Comparison of ENCODE assay signal across 8 cellular contexts in genomic region chr1:182392045-182393028, GRCh38. TPM values are rescaled to one million over a fixed set of nuclear protein-coding genes. Genes with fewer than 3 reads are reported as not detected.
DNase-seq lines count a peak whose midpoint lies in the region; ATAC-seq and TF ChIP-seq lines count a peak whose summit lies in the region.

No MANE protein-coding gene starts in this region.

- H3K27ac Mint-ChIP-seq in CD14-positive monocyte (peak overlapping the region; percentile 81 to 94 (median 89)), IgD-negative memory B cell (no peak overlapping the region)

- peaks cover 11% of the 10 kb centered on the region; the same call in 1 of the 2 replicates for H3K4me1 ChIP-seq in SJSA1 (replicated peaks)

- peaks cover 26% of the 10 kb centered on the region for H3K36me3 ChIP-seq in SJSA1

- peak overlapping the region; percentile 76 to 85 for H3K4me3 Mint-ChIP-seq in CD14-positive monocyte
- peak overlapping the region; percentile 66 to 96 (median 86) for H3K4me3 Mint-ChIP-seq in IgD-negative memory B cell

- intact Hi-C loops in CD14-positive monocyte (cut with micrococcal nuclease): loop anchor here (5.0 to 10.0 kb wide), 3 partner anchors 130 to 392 kb away; partner anchors contain the start of genes NPL (in 1 of the 2) and RNASEL (in 1 of the 2)

- peak; percentile 1 for ATAC-seq in GM19463 (IDR thresholded peaks at IDR 0.05; ENCODE audit: unreplicated experiment)

- peak overlapping the region; percentile 91 for H3K27ac ChIP-seq in SJSA1

- peaks cover 72% of the 10 kb centered on the region for H3K4me1 Mint-ChIP-seq in CD14-positive monocyte
- peaks cover 14 to 20% (median 18%) of the 10 kb centered on the region in 3 donors for H3K4me1 Mint-ChIP-seq in IgD-negative memory B cell

- H3K9me3 ChIP-seq in SJSA1 (replicated peaks): no peaks in the 10 kb centered on the region

- DNase-seq in CD14-positive monocyte (ENCODE audit: low spot score): peak; percentile 53
- DNase-seq in SJSA1 (ENCODE audit: low read depth in 1 of 2, low spot score in 2 of 2): peak in 1 of 2 experiments; percentile 65
- DNase-seq in cardiac fibroblast (ENCODE audit: low read depth in 2 of 2): peak; percentile 54 to 65
- peak; percentile 45 for DNase-seq in kidney glomerular epithelial cell (lab: John Stamatoyannopoulos, UW)
- peak; percentile 18 for DNase-seq in stimulated activated CD4-positive, alpha-beta T cell treated with anti-CD3 and anti-CD28 coated beads, Interleukin-4, amount 100 ng/mL, for 1 hour
- DNase-seq in A172 (ENCODE audit: low spot score): no peak

- H3K4me3 ChIP-seq in SJSA1 (peak overlapping the region; percentile 77), cardiac fibroblast (replicated peaks in 1 of 2; ENCODE audit: low read depth in 2 of 2, low read length in 2 of 2) (peak overlapping the region; percentile 59 to 84)

- H3K36me3 Mint-ChIP-seq in CD14-positive monocyte (peaks cover 29 to 33% of the 10 kb centered on the region in 2 donors), IgD-negative memory B cell (no peaks in the 10 kb centered on the region)

- no peaks in the 10 kb centered on the region for H3K27me3 ChIP-seq in SJSA1 (replicated peaks)

- H3K27me3 Mint-ChIP-seq in CD14-positive monocyte (ENCODE audit: low read depth in 3 of 3): peaks cover 0 to 3% (median 0%) of the 10 kb centered on the region in 3 donors
- H3K27me3 Mint-ChIP-seq in IgD-negative memory B cell: peaks cover 20% of the 10 kb centered on the region

- TF ChIP-seq CTCF in CD14-positive monocyte (IDR thresholded peaks at IDR 0.05) (no peak), cardiac fibroblast (IDR thresholded peaks at IDR 0.05; ENCODE audit: low read depth, low read length) (no peak)

- H3K9me3 Mint-ChIP-seq in CD14-positive monocyte: peaks cover 0 to 5% (median 0%) of the 10 kb centered on the region in 7 donors
- no peaks in the 10 kb centered on the region for H3K9me3 Mint-ChIP-seq in IgD-negative memory B cell

RNA-seq across cellular contexts. Expression of gene GLUL, which starts 0.7 kb away (rescaled TPM):
- polyA plus RNA-seq in CD14-positive monocyte (100 to 1,000 TPM; 506 to 523 TPM), IgD-negative memory B cell (26.2 TPM)
- total RNA-seq in SJSA1 (2014; rRNA removed; shearing (Covaris generic)): 150 and 181 TPM in 2 replicates
- 94.3 and 117 TPM in 2 replicates for total RNA-seq in A172 (2014; rRNA removed; shearing (Covaris generic))

RNA-seq across cellular contexts. Expression of gene TEDDM1, which starts 8.1 kb away (rescaled TPM):
- polyA plus RNA-seq in CD14-positive monocyte (under 1 TPM in 1 of 2 donors, not detected in 1; 0.07 TPM), IgD-negative memory B cell (0.08 TPM)
- not detected in 2 replicates for total RNA-seq in SJSA1 (2014; rRNA removed; shearing (Covaris generic))
- not detected in 2 replicates for total RNA-seq in A172 (2014; rRNA removed; shearing (Covaris generic))

RNA-seq across cellular contexts. Expression of gene RGSL1, which starts 57.6 kb away (rescaled TPM):
- polyA plus RNA-seq in CD14-positive monocyte (not detected), IgD-negative memory B cell (not detected)
- not detected in 2 replicates for total RNA-seq in SJSA1 (2014; rRNA removed; shearing (Covaris generic))
- not detected in 2 replicates for total RNA-seq in A172 (2014; rRNA removed; shearing (Covaris generic))

Comparison
In these comparisons a context has a peak if more than half of its experiments do, and no peak if none do; other contexts are left out.
1. H3K27ac Mint-ChIP-seq: peak in CD14-positive monocyte (7 of 7); none in IgD-negative memory B cell (0 of 3).